ENCODE assay signal across 23 cellular contexts in genomic region chr6:127886603-127887002, GRCh38. TPM values are rescaled to one million over a fixed set of nuclear protein-coding genes. Genes with fewer than 3 reads are reported as not detected.
DNase-seq lines count a peak whose midpoint lies in the region; ATAC-seq and TF ChIP-seq lines count a peak whose summit lies in the region.
"Had no signal": no experiment of that assay in that cellular context is flagged by ENCODE, and none has a peak within 500 bp of the region (broad histone marks: within the 10 kb centered on the region; RNA-seq: fewer than 3 reads in every experiment).

No MANE protein-coding gene starts in this region.

- peaks cover 46% of the 10 kb centered on the region for H3K36me3 Mint-ChIP-seq in activated CD4-positive, alpha-beta T cell treated with anti-CD3 and anti-CD28 coated beads for 36 hours (ENCODE audit: low read depth)
- H3K36me3 Mint-ChIP-seq in activated CD4-positive, alpha-beta T cell treated with anti-CD3 and anti-CD28 coated beads, Interleukin-2, amount 10 ng/mL, durations not matched to agents 7 days and 5 days (ENCODE audit: low read depth): peaks cover 76% of the 10 kb centered on the region
- H3K36me3 Mint-ChIP-seq in activated CD8-positive, alpha-beta memory T cell treated with anti-CD3 and anti-CD28 coated beads, Interleukin-2, amount 10 ng/mL, durations not matched to agents 7 days and 5 days: peaks cover 70% of the 10 kb centered on the region

- no peak overlapping the region for H3K4me2 ChIP-seq in IMR-90 (ENCODE audit: low read depth, low read length)
- H3K4me2 ChIP-seq: BLaER1 treated with 17β-estradiol and CSF1 and Interleukin-3, amounts not matched to agents 10 nM and 100 nM had no signal

- TF ChIP-seq RAD21 in IMR-90 (IDR thresholded peaks at IDR 0.05; ENCODE audit: low read length): no peak

- no peak overlapping the region for H4K91ac ChIP-seq in IMR-90 (ENCODE audit: insufficient read depth, low read depth, low read length)

- no peak overlapping the region for H2BK15ac ChIP-seq in IMR-90 (ENCODE audit: low read depth, low read length)

- no peaks in the 10 kb centered on the region for H3K9me1 ChIP-seq in IMR-90 (ENCODE audit: insufficient read depth, low read length)

- H3K14ac ChIP-seq in IMR-90 (replicated peaks; ENCODE audit: low read depth, low read length): no peak overlapping the region

- CTCF ChIA-PET in activated CD4-positive, alpha-beta T cell treated with anti-CD3 and anti-CD28 coated beads for 36 hours (lab: Charles Lee): interaction anchor here (0.6 kb wide), 1 partner anchor 8 kb away, joined by 3 read pairs; no protein-coding TSS in a partner anchor
- CTCF ChIA-PET in activated CD4-positive, alpha-beta T cell treated with anti-CD3 and anti-CD28 coated beads, Interleukin-2, amount 10 ng/mL, durations not matched to agents 7 days and 5 days (lab: Charles Lee): interaction anchor here (1.0 kb wide), 1 partner anchor 81 kb away, joined by 4 read pairs; no protein-coding TSS in a partner anchor
- CTCF ChIA-PET in IMR-90 (lab: Yijun Ruan, JAX): no interaction called here
- CTCF ChIA-PET in activated CD8-positive, alpha-beta memory T cell treated with anti-CD3 and anti-CD28 coated beads, Interleukin-2, amount 10 ng/mL, durations not matched to agents 7 days and 5 days (lab: Charles Lee): no interaction called here

- no peak overlapping the region for H3K4ac ChIP-seq in IMR-90 (ENCODE audit: low read depth, low read length)

- no peak overlapping the region for H2AK5ac ChIP-seq in IMR-90 (ENCODE audit: low read depth, low read length)

- H3K9me3 Mint-ChIP-seq in activated CD4-positive, alpha-beta T cell treated with anti-CD3 and anti-CD28 coated beads for 36 hours (ENCODE audit: low read depth): peaks cover 17% of the 10 kb centered on the region
- peaks cover 24% of the 10 kb centered on the region for H3K9me3 Mint-ChIP-seq in activated CD4-positive, alpha-beta T cell treated with anti-CD3 and anti-CD28 coated beads, Interleukin-2, amount 10 ng/mL, durations not matched to agents 7 days and 5 days
- H3K9me3 Mint-ChIP-seq in activated CD8-positive, alpha-beta memory T cell treated with anti-CD3 and anti-CD28 coated beads, Interleukin-2, amount 10 ng/mL, durations not matched to agents 7 days and 5 days (ENCODE audit: low read depth): peaks cover 6% of the 10 kb centered on the region
- H3K9me3 Mint-ChIP-seq: HFFc6 had no signal

- peak overlapping the region; percentile 37 for H3K27ac Mint-ChIP-seq in activated CD4-positive, alpha-beta T cell treated with anti-CD3 and anti-CD28 coated beads for 36 hours
- no peak overlapping the region for H3K27ac Mint-ChIP-seq in activated CD4-positive, alpha-beta T cell treated with anti-CD3 and anti-CD28 coated beads, Interleukin-2, amount 10 ng/mL, durations not matched to agents 7 days and 5 days
- H3K27ac Mint-ChIP-seq in activated CD8-positive, alpha-beta memory T cell treated with anti-CD3 and anti-CD28 coated beads, Interleukin-2, amount 10 ng/mL, durations not matched to agents 7 days and 5 days: no peak overlapping the region
- H3K27ac Mint-ChIP-seq: HFFc6 had no signal

- no peaks in the 10 kb centered on the region for H3K27me3 ChIP-seq in IMR-90 (ENCODE audit: control insufficient read depth, insufficient read depth, low read length)
- H3K27me3 ChIP-seq: BLaER1 treated with 17β-estradiol and CSF1 and Interleukin-3, amounts not matched to agents 10 nM and 100 nM; SJCRH30 had no signal

- H3K9me3 ChIP-seq in IMR-90 (ENCODE audit: control insufficient read depth, insufficient read depth, low read length): no peaks in the 10 kb centered on the region
- H3K9me3 ChIP-seq: BLaER1 treated with 17β-estradiol and CSF1 and Interleukin-3, amounts not matched to agents 10 nM and 100 nM; SJCRH30 had no signal

- in situ Hi-C loops in IMR-90 (cut with MboI; ENCODE audit: low sequenced_read_pairs): no loop called here

- H3K9ac ChIP-seq in IMR-90 (ENCODE audit: low read depth, low read length): no peak overlapping the region
- H3K9ac ChIP-seq: BLaER1 treated with 17β-estradiol and CSF1 and Interleukin-3, amounts not matched to agents 10 nM and 100 nM had no signal

- no peak for DNase-seq in activated CD4-positive, alpha-beta T cell treated with anti-CD3 and anti-CD28 coated beads for 36 hours
- no peak for DNase-seq in activated CD4-positive, alpha-beta T cell treated with anti-CD3 and anti-CD28 coated beads, Interleukin-2, amount 10 ng/mL, durations not matched to agents 7 days and 5 days
- DNase-seq in IMR-90 (peak; percentile 2), brain pericyte (ENCODE audit: low read depth, low spot score) (peak; percentile 57), left kidney (ENCODE audit: low read depth, low spot score) (peak; percentile 2), NCI-H1092 (lab: John Stamatoyannopoulos, UW) (no peak)
- DNase-seq in activated CD8-positive, alpha-beta memory T cell treated with anti-CD3 and anti-CD28 coated beads, Interleukin-2, amount 10 ng/mL, durations not matched to agents 7 days and 5 days: no peak
- DNase-seq: DMS53, H7, HFFc6, KBM-7, MV-4-11, NCI-H1417 treated with DMSO at 0.1 percent for 48 hours, NCI-H187, NCI-H2107, NCI-H446 treated with DMSO at 0.1 percent for 48 hours, NCI-H526 treated with DMSO at 0.1 percent for 48 hours, OCI-M1, SJCRH30 had no signal

- no TSS peak for BruUV-seq in IMR-90 (replicated peaks; lab: Mats Ljungman, UMichigan)

- H4K20me1 ChIP-seq in IMR-90 (ENCODE audit: insufficient read depth, low read length): no peaks in the 10 kb centered on the region
- H4K20me1 ChIP-seq: BLaER1 treated with 17β-estradiol and CSF1 and Interleukin-3, amounts not matched to agents 10 nM and 100 nM had no signal

- no peak overlapping the region for H2AK9ac ChIP-seq in IMR-90 (replicated peaks; ENCODE audit: low read depth, low read length, poor library complexity)

- H2AFZ ChIP-seq in IMR-90 (replicated peaks; ENCODE audit: low read length, poor library complexity): no peak overlapping the region

- no peak overlapping the region for H3K4me3 Mint-ChIP-seq in activated CD4-positive, alpha-beta T cell treated with anti-CD3 and anti-CD28 coated beads for 36 hours
- no peak overlapping the region for H3K4me3 Mint-ChIP-seq in activated CD4-positive, alpha-beta T cell treated with anti-CD3 and anti-CD28 coated beads, Interleukin-2, amount 10 ng/mL, durations not matched to agents 7 days and 5 days
- no peak overlapping the region for H3K4me3 Mint-ChIP-seq in activated CD8-positive, alpha-beta memory T cell treated with anti-CD3 and anti-CD28 coated beads, Interleukin-2, amount 10 ng/mL, durations not matched to agents 7 days and 5 days
- H3K4me3 Mint-ChIP-seq: HFFc6 had no signal

- no peak overlapping the region for H3K23ac ChIP-seq in IMR-90 (ENCODE audit: low read depth, low read length)

- intact Hi-C loops in activated CD4-positive, alpha-beta T cell treated with anti-CD3 and anti-CD28 coated beads for 36 hours (cut with DNase I, micrococcal nuclease): no loop called here
- intact Hi-C loops in IMR-90 (cut with micrococcal nuclease): no loop called here

- no peaks in the 10 kb centered on the region for H3K36me3 ChIP-seq in IMR-90 (ENCODE audit: control insufficient read depth, insufficient read depth, low read length)
- H3K36me3 ChIP-seq: BLaER1 treated with 17β-estradiol and CSF1 and Interleukin-3, amounts not matched to agents 10 nM and 100 nM; SJCRH30 had no signal

- no peak for ATAC-seq in activated CD4-positive, alpha-beta T cell treated with anti-CD3 and anti-CD28 coated beads for 36 hours
- ATAC-seq in IMR-90 (ENCODE audit: low read depth): peak; percentile 53; the same call in 1 of the 2 replicates
- no peak for ATAC-seq in GM19035 (IDR thresholded peaks at IDR 0.05; ENCODE audit: unreplicated experiment)
- ATAC-seq in activated CD8-positive, alpha-beta memory T cell treated with anti-CD3 and anti-CD28 coated beads, Interleukin-2, amount 10 ng/mL, durations not matched to agents 7 days and 5 days: no peak

- H2BK120ac ChIP-seq in IMR-90 (ENCODE audit: low read depth, low read length): no peak overlapping the region

- no peak overlapping the region for H3K4me3 ChIP-seq in IMR-90 (ENCODE audit: insufficient read depth, low read depth, low read length)
- H3K4me3 ChIP-seq: BLaER1 treated with 17β-estradiol and CSF1 and Interleukin-3, amounts not matched to agents 10 nM and 100 nM; SJCRH30 had no signal

- H2BK20ac ChIP-seq in IMR-90 (ENCODE audit: low read depth, low read length): no peak overlapping the region

- no CpG with 5 or more reads among the region's 3 CpGs for WGBS in IMR-90 (ENCODE audit: extremely low coverage in 2 of 2, insufficient read length in 1 of 2), 2 experiments

- H3K18ac ChIP-seq in IMR-90 (ENCODE audit: low read depth, low read length): no peak overlapping the region

- no peak for TF ChIP-seq CTCF in IMR-90 (conservative IDR thresholded peaks at IDR 0.05; ENCODE audit: low read depth, low read length)

- dilution Hi-C loops in IMR-90 (cut with HindIII; ENCODE audit: low sequenced_read_pairs, unreplicated experiment): no loop called here

- TF ChIP-seq POLR2A in IMR-90 (IDR thresholded peaks at IDR 0.05; ENCODE audit: low read depth, low read length): no peak

- no peaks in the 10 kb centered on the region for H3K4me1 ChIP-seq in IMR-90 (ENCODE audit: control insufficient read depth, insufficient read depth, low read length)
- H3K4me1 ChIP-seq: BLaER1 treated with 17β-estradiol and CSF1 and Interleukin-3, amounts not matched to agents 10 nM and 100 nM; SJCRH30 had no signal

- H3K4me1 Mint-ChIP-seq in activated CD4-positive, alpha-beta T cell treated with anti-CD3 and anti-CD28 coated beads for 36 hours: peaks cover 75% of the 10 kb centered on the region
- H3K4me1 Mint-ChIP-seq in activated CD4-positive, alpha-beta T cell treated with anti-CD3 and anti-CD28 coated beads, Interleukin-2, amount 10 ng/mL, durations not matched to agents 7 days and 5 days: peaks cover 60% of the 10 kb centered on the region
- H3K4me1 Mint-ChIP-seq in activated CD8-positive, alpha-beta memory T cell treated with anti-CD3 and anti-CD28 coated beads, Interleukin-2, amount 10 ng/mL, durations not matched to agents 7 days and 5 days: peaks cover 74% of the 10 kb centered on the region

- no peak overlapping the region for H3K27ac ChIP-seq in IMR-90 (ENCODE audit: insufficient read depth, low read length)
- H3K27ac ChIP-seq: 22Rv1; BLaER1 treated with 17β-estradiol and CSF1 and Interleukin-3, amounts not matched to agents 10 nM and 100 nM; SJCRH30 had no signal

- no peaks in the 10 kb centered on the region for H3K79me1 ChIP-seq in IMR-90 (ENCODE audit: low read depth in 1 of 2, low read length in 2 of 2)

- H3K27me3 Mint-ChIP-seq in activated CD4-positive, alpha-beta T cell treated with anti-CD3 and anti-CD28 coated beads for 36 hours: no peaks in the 10 kb centered on the region
- H3K27me3 Mint-ChIP-seq in activated CD4-positive, alpha-beta T cell treated with anti-CD3 and anti-CD28 coated beads, Interleukin-2, amount 10 ng/mL, durations not matched to agents 7 days and 5 days: no peaks in the 10 kb centered on the region
- no peaks in the 10 kb centered on the region for H3K27me3 Mint-ChIP-seq in activated CD8-positive, alpha-beta memory T cell treated with anti-CD3 and anti-CD28 coated beads, Interleukin-2, amount 10 ng/mL, durations not matched to agents 7 days and 5 days

- no peak overlapping the region for H4K8ac ChIP-seq in IMR-90 (ENCODE audit: low read depth in 2 of 2, low read length in 2 of 2)

- H2BK5ac ChIP-seq in IMR-90 (ENCODE audit: low read depth, low read length, poor library complexity, severe bottlenecking): no peak overlapping the region

- H3K56ac ChIP-seq in IMR-90 (ENCODE audit: extremely low read depth, insufficient read depth, low read length): no peak overlapping the region

- no peak overlapping the region for H4K5ac ChIP-seq in IMR-90 (ENCODE audit: low read depth, low read length)

- POLR2A ChIA-PET in activated CD4-positive, alpha-beta T cell treated with anti-CD3 and anti-CD28 coated beads for 36 hours (lab: Charles Lee): no interaction called here
- POLR2A ChIA-PET in activated CD4-positive, alpha-beta T cell treated with anti-CD3 and anti-CD28 coated beads, Interleukin-2, amount 10 ng/mL, durations not matched to agents 7 days and 5 days (lab: Charles Lee): no interaction called here
- POLR2A ChIA-PET in IMR-90 (lab: Charles Lee; ENCODE audit: unreplicated experiment): no interaction called here

RNA-seq across cellular contexts. Expression of gene THEMIS, which starts 14.3 kb away (rescaled TPM):
- 10 to 100 TPM; 22.9 to 24.5 TPM for total RNA-seq in activated CD4-positive, alpha-beta T cell treated with anti-CD3 and anti-CD28 coated beads for 36 hours
- total RNA-seq in activated CD4-positive, alpha-beta T cell treated with anti-CD3 and anti-CD28 coated beads, Interleukin-2, amount 10 ng/mL, durations not matched to agents 7 days and 5 days: 100 to 1,000 TPM in 1 of 2 experiments, 10 to 100 TPM in 1; 89.2 to 101 TPM
- total RNA-seq in IMR-90 (2012; rRNA removed): under 0.01 TPM in 1 of 2 replicates, not detected in the other
- not detected in 2 replicates for polyA plus RNA-seq in IMR-90 (2012; rRNA removed)
- not detected in 2 replicates for polyA plus RNA-seq in IMR-90 (2012; cell fraction: cytosol; rRNA removed)
- polyA plus RNA-seq in IMR-90 (2012; cell fraction: nucleus; rRNA removed; ENCODE audit: low replicate concordance): 0.02 TPM in 1 of 2 replicates, not detected in the other
- total RNA-seq in activated CD8-positive, alpha-beta memory T cell treated with anti-CD3 and anti-CD28 coated beads, Interleukin-2, amount 10 ng/mL, durations not matched to agents 7 days and 5 days: 100 to 1,000 TPM; 107 to 133 TPM
- total RNA-seq: H7, M059J had no signal

Comparison
In these comparisons a context has a peak if more than half of its experiments do, and no peak if none do; other contexts are left out.
1. DNase-seq: peak in IMR-90 (single experiment), brain pericyte (single experiment) and left kidney (single experiment); none in activated CD4-positive, alpha-beta T cell treated with anti-CD3 and anti-CD28 coated beads for 36 hours (single experiment), activated CD4-positive, alpha-beta T cell treated with anti-CD3 and anti-CD28 coated beads, Interleukin-2, amount 10 ng/mL, durations not matched to agents 7 days and 5 days (single experiment), activated CD8-positive, alpha-beta memory T cell treated with anti-CD3 and anti-CD28 coated beads, Interleukin-2, amount 10 ng/mL, durations not matched to agents 7 days and 5 days (single experiment) and NCI-H1092 (single experiment).
2. RNA of gene THEMIS, which starts 14.3 kb away (total RNA-seq): 107 to 133 TPM in activated CD8-positive, alpha-beta memory T cell treated with anti-CD3 and anti-CD28 coated beads, Interleukin-2, amount 10 ng/mL, durations not matched to agents 7 days and 5 days, 89.2 to 101 TPM in activated CD4-positive, alpha-beta T cell treated with anti-CD3 and anti-CD28 coated beads, Interleukin-2, amount 10 ng/mL, durations not matched to agents 7 days and 5 days and 22.9 to 24.5 TPM in activated CD4-positive, alpha-beta T cell treated with anti-CD3 and anti-CD28 coated beads for 36 hours; under 0.01 TPM in IMR-90; every median in the first group is over 10 times any median in the second.
3. CTCF ChIA-PET loops: an anchor here in activated CD4-positive, alpha-beta T cell treated with anti-CD3 and anti-CD28 coated beads for 36 hours (0.6 kb wide) and activated CD4-positive, alpha-beta T cell treated with anti-CD3 and anti-CD28 coated beads, Interleukin-2, amount 10 ng/mL, durations not matched to agents 7 days and 5 days (1.0 kb wide); none called in IMR-90 and activated CD8-positive, alpha-beta memory T cell treated with anti-CD3 and anti-CD28 coated beads, Interleukin-2, amount 10 ng/mL, durations not matched to agents 7 days and 5 days.